15 cellular contexts compared by ENCODE assay signal in genomic region chr5:125463441-125464092, GRCh38.
"Had no signal": no experiment of that assay in that cellular context is flagged by ENCODE, and none has a peak within 500 bp of the region (broad histone marks: within the 10 kb centered on the region; RNA-seq: fewer than 3 reads in every experiment).

No MANE protein-coding gene starts in this region.

- H3K27ac ChIP-seq: colonic mucosa, esophagus squamous epithelium, gastrocnemius medialis, heart left ventricle, lower lobe of right lung, pancreas had no signal

- H3K4me3 Mint-ChIP-seq: activated CD4-positive, alpha-beta T cell treated with anti-CD3 and anti-CD28 coated beads, Interleukin-2, amount 10 ng/mL, durations not matched to agents 7 days and 5 days; activated T-cell treated with anti-CD3 and anti-CD28 coated beads, Interleukin-2, amount 50 U/mL, for 72 hours had no signal

- H3K4me1 Mint-ChIP-seq: activated CD4-positive, alpha-beta T cell treated with anti-CD3 and anti-CD28 coated beads, Interleukin-2, amount 10 ng/mL, durations not matched to agents 7 days and 5 days had no signal

- H3K36me3 Mint-ChIP-seq: activated naive CD4-positive, alpha-beta T cell treated with anti-CD3 and anti-CD28 coated beads, Interleukin-2, amount 50 U/mL, for 72 hours had no signal

- H3K27me3 Mint-ChIP-seq: activated CD4-positive, alpha-beta T cell treated with anti-CD3 and anti-CD28 coated beads, Interleukin-2, amount 10 ng/mL, durations not matched to agents 7 days and 5 days had no signal

- H3K4me1 ChIP-seq: colonic mucosa, esophagus squamous epithelium, gastrocnemius medialis, heart left ventricle, lower lobe of right lung, pancreas had no signal

- H3K36me3 ChIP-seq: colonic mucosa, esophagus squamous epithelium, gastrocnemius medialis, heart left ventricle, lower lobe of right lung, pancreas had no signal

- H3K4me3 ChIP-seq: colonic mucosa, esophagus squamous epithelium, gastrocnemius medialis, heart left ventricle, lower lobe of right lung, pancreas had no signal

- H3K27ac Mint-ChIP-seq: activated CD4-positive, alpha-beta T cell treated with anti-CD3 and anti-CD28 coated beads, Interleukin-2, amount 10 ng/mL, durations not matched to agents 7 days and 5 days; activated naive CD4-positive, alpha-beta T cell treated with anti-CD3 and anti-CD28 coated beads, Interleukin-2, amount 50 U/mL, for 72 hours; activated T-cell treated with anti-CD3 and anti-CD28 coated beads, Interleukin-2, amount 50 U/mL, for 72 hours had no signal

- DNase-seq: activated CD4-positive, alpha-beta T cell treated with anti-CD3 and anti-CD28 coated beads, Interleukin-2, amount 10 ng/mL, durations not matched to agents 7 days and 5 days; activated CD8-positive, alpha-beta memory T cell treated with anti-CD3 and anti-CD28 coated beads, Interleukin-2, amount 50 U/mL, for 48 hours; activated gamma-delta T cell; activated T-cell treated with anti-CD3 and anti-CD28 coated beads, Interleukin-2, amount 50 U/mL, for 72 hours; colonic mucosa; esophagus squamous epithelium; gastrocnemius medialis; heart left ventricle; left cardiac atrium; lower lobe of right lung; pancreas; stimulated activated CD4-positive, alpha-beta T cell treated with anti-CD3 and anti-CD28 coated beads, Interleukin-12 subunit alpha, Interleukin-12 subunit beta, amount 100 ng/mL, for 4 hours; stimulated activated CD4-positive, alpha-beta T cell treated with anti-CD3 and anti-CD28 coated beads, Interleukin-2, amount 100 ng/mL, for 24 hours; T-helper 2 cell had no signal

- H3K9me3 ChIP-seq: colonic mucosa, esophagus squamous epithelium, gastrocnemius medialis, heart left ventricle, lower lobe of right lung, pancreas had no signal

- H3K27me3 ChIP-seq: colonic mucosa, esophagus squamous epithelium, gastrocnemius medialis, heart left ventricle, pancreas had no signal

- ATAC-seq: activated naive CD4-positive, alpha-beta T cell treated with anti-CD3 and anti-CD28 coated beads, Interleukin-2, amount 50 U/mL, for 72 hours; activated T-cell treated with anti-CD3 and anti-CD28 coated beads, Interleukin-2, amount 50 U/mL, for 72 hours; gastrocnemius medialis; heart left ventricle; left cardiac atrium; lower lobe of right lung; pancreas had no signal
